In genomic region chr5:73648490-73648889, GRCh38 we compare ENCODE assay signal across 15 cellular contexts. TPM values are rescaled to one million over a fixed set of nuclear protein-coding genes. Genes with fewer than 3 reads are reported as not detected.
A peak's percentile ranks its signal among the peaks of the same experiment; 100 is the strongest.
DNase-seq lines count a peak whose midpoint lies in the region; FAIRE-seq and TF ChIP-seq lines count a peak whose summit lies in the region.
"Had no signal": no experiment of that assay in that cellular context is flagged by ENCODE, and none has a peak within 500 bp of the region (broad histone marks: within the 10 kb centered on the region; RNA-seq: fewer than 3 reads in every experiment).

No MANE protein-coding gene starts in this region.

- POLR2A ChIA-PET in PC-9 (lab: Charles Lee; ENCODE audit: unreplicated experiment), result no interaction called here

- no peak for DNase-seq in PC-9
- DNase-seq in bronchial epithelial cell (ENCODE audit: low read depth), result peak; percentile 46
- no peak for DNase-seq in keratinocyte (ENCODE audit: low read depth, low spot score)
- no peak for DNase-seq in NCI-H187 (lab: John Stamatoyannopoulos, UW)
- no peak for DNase-seq in iPS-NIHi11 (ENCODE audit: low spot score)
- DNase-seq in H7, result no peak
- DNase-seq in GM03348 (ENCODE audit: low spot score), result no peak
- DNase-seq: CD8-positive, alpha-beta T cell; COR-L47; GF-D8; HCEC 1CT; HFFc6 had no signal

- H4K20me1 ChIP-seq in PC-9 (ENCODE audit: insufficient read depth) (no peaks in the 10 kb centered on the region), keratinocyte (ENCODE audit: control insufficient read depth, extremely low read depth, insufficient read depth, low read length) (no peaks in the 10 kb centered on the region)

- H3K36me3 ChIP-seq in PC-9 (ENCODE audit: low read depth) (peaks cover 20% of the 10 kb centered on the region; the same call in 1 of the 2 replicates), bronchial epithelial cell (ENCODE audit: control insufficient read depth, insufficient read depth, low read length) (no peaks in the 10 kb centered on the region), keratinocyte (ENCODE audit: control insufficient read depth in 2 of 2, extremely low read depth in 1 of 2, insufficient read depth in 2 of 2, low read length in 2 of 2) (peaks cover 0 to 6% of the 10 kb centered on the region in 2 experiments), H7 (replicated peaks; ENCODE audit: control insufficient read depth, insufficient read depth, low read length) (no peaks in the 10 kb centered on the region)

- peaks cover 98% of the 10 kb centered on the region for H3K79me2 ChIP-seq in PC-9 (ENCODE audit: low read depth)
- H3K79me2 ChIP-seq in keratinocyte (ENCODE audit: control insufficient read depth, insufficient read depth, low read length), result peaks cover 94% of the 10 kb centered on the region

- H2AFZ ChIP-seq in PC-9, result no peak overlapping the region
- H2AFZ ChIP-seq in keratinocyte (ENCODE audit: control insufficient read depth, low read length), result no peak overlapping the region

- H3K4me1 ChIP-seq in PC-9 (replicated peaks; ENCODE audit: insufficient read depth), result peaks cover 57% of the 10 kb centered on the region
- H3K4me1 ChIP-seq in keratinocyte (ENCODE audit: control insufficient read depth, extremely low read depth, insufficient read depth, low read length), result peaks cover 72% of the 10 kb centered on the region

- no peaks in the 10 kb centered on the region for H3K27me3 ChIP-seq in PC-9 (ENCODE audit: insufficient read depth, low read depth)
- H3K27me3 ChIP-seq in bronchial epithelial cell (ENCODE audit: control insufficient read depth, insufficient read depth, low read length), result no peaks in the 10 kb centered on the region
- H3K27me3 ChIP-seq in keratinocyte (ENCODE audit: control insufficient read depth, extremely low read depth, insufficient read depth, low read length), result no peaks in the 10 kb centered on the region
- H3K27me3 ChIP-seq in H7 (ENCODE audit: control insufficient read depth, insufficient read depth, low read length), result no peaks in the 10 kb centered on the region

- H3K4me2 ChIP-seq in PC-9 (0 out of 2 replicates have a peak overlapping the region, but pooled peaks have one; percentile 7), keratinocyte (ENCODE audit: control insufficient read depth, extremely low read depth, insufficient read depth, low read depth, low read length) (peak overlapping the region; percentile 63)

- peaks cover 21% of the 10 kb centered on the region; the same call in 1 of the 2 replicates for H3F3A ChIP-seq in PC-9 (ENCODE audit: insufficient read depth, low read depth)

- FAIRE-seq in bronchial epithelial cell (lab: Jason Lieb, UNC), result no peak
- no peak for FAIRE-seq in keratinocyte (lab: Jason Lieb, UNC)
- FAIRE-seq: H1 had no signal

- H3K9me3 ChIP-seq in PC-9 (ENCODE audit: insufficient read depth, low read depth) (no peaks in the 10 kb centered on the region; the same call in 1 of the 2 replicates), keratinocyte (ENCODE audit: control insufficient read depth, low read depth, low read length) (no peaks in the 10 kb centered on the region)

- no peaks in the 10 kb centered on the region for H3K9me1 ChIP-seq in keratinocyte (ENCODE audit: control insufficient read depth, extremely low read depth, insufficient read depth, low read length)

- CTCF ChIA-PET in PC-9 (lab: Charles Lee), result no interaction called here

- H3K9me2 ChIP-seq in PC-9 (ENCODE audit: insufficient read depth), result no peaks in the 10 kb centered on the region

- no TSS peak for BruUV-seq in PC-9 (replicated peaks; lab: Mats Ljungman, UMichigan)

- no peak overlapping the region for H3K4me3 ChIP-seq in PC-9
- H3K4me3 ChIP-seq in bronchial epithelial cell (ENCODE audit: low read depth, low read length), result no peak overlapping the region
- H3K4me3 ChIP-seq in keratinocyte (ENCODE audit: control insufficient read depth in 2 of 3, extremely low read depth in 1 of 3, insufficient read depth in 2 of 3, low read depth in 1 of 3, low read length in 3 of 3), result no peak overlapping the region
- H3K4me3 ChIP-seq in H7 (ENCODE audit: insufficient read depth, low read depth, low read length), result no peak overlapping the region

- dilution Hi-C loops in keratinocyte (cut with MboI; ENCODE audit: extremely low pct_ligation_motif_present, low sequenced_read_pairs), result no loop called here

- peak overlapping the region; percentile 46 for H3K9ac ChIP-seq in keratinocyte (ENCODE audit: control insufficient read depth, extremely low read depth, insufficient read depth, low read length)

- H3K27ac ChIP-seq in PC-9, result peak overlapping the region; percentile 25; the same call in 1 of the 2 replicates
- H3K27ac ChIP-seq in keratinocyte (ENCODE audit: control insufficient read depth, insufficient read depth, low read length), result peak overlapping the region; percentile 87
- H3K27ac ChIP-seq: HL-60 had no signal

- TF ChIP-seq CTCF in PC-9 (conservative IDR thresholded peaks at IDR 0.05) (no peak), bronchial epithelial cell (IDR thresholded peaks at IDR 0.05; ENCODE audit: insufficient read depth, low read length, severe bottlenecking) (no peak), keratinocyte (optimal IDR thresholded peaks at IDR 0.05 in 1 of 3, IDR thresholded peaks at IDR 0.05 in 1 of 3, conservative IDR thresholded peaks at IDR 0.05 in 1 of 3; ENCODE audit: extremely low read depth in 1 of 3, insufficient read depth in 2 of 3, low read length in 3 of 3) (no peak)

- intact Hi-C loops in PC-9 (cut with micrococcal nuclease; ENCODE audit: unreplicated experiment), result no loop called here

RNA-seq across cellular contexts. Expression of gene ARHGEF28, which starts 22.5 kb away (rescaled TPM):
- 62.5 and 77.5 TPM in 2 replicates for total RNA-seq in PC-9 (2021)
- total RNA-seq in bronchial epithelial cell, result 37.4 and 44.7 TPM in 2 replicates
- polyA plus RNA-seq in keratinocyte, result 17.7 to 31.6 TPM (median 24.2 TPM) in 3 replicates
- 94.4 TPM for polyA plus RNA-seq in keratinocyte (2011; ENCODE audit: low read depth)
- polyA plus RNA-seq in keratinocyte (2011; cell fraction: cytosol; rRNA removed), result 20.0 and 27.5 TPM in 2 replicates
- polyA plus RNA-seq in keratinocyte (2011; cell fraction: nucleus; rRNA removed), result 67.9 and 74.3 TPM in 2 replicates
- 24.0 and 42.0 TPM in 2 replicates for polyA plus RNA-seq in keratinocyte (2012; ENCODE audit: low replicate concordance)
- polyA minus RNA-seq in keratinocyte, result 71.2 to 134 TPM (median 94.2 TPM) in 3 replicates
- 43.9 TPM for polyA minus RNA-seq in keratinocyte (2011; cell fraction: cytosol; rRNA and poly(A)+ RNA removed)
- 187 and 303 TPM in 2 replicates for polyA minus RNA-seq in keratinocyte (2011; cell fraction: nucleus; rRNA and poly(A)+ RNA removed)
- total RNA-seq in H7 (2014; rRNA removed; shearing (Covaris generic)), result 0.41 and 0.42 TPM in 2 replicates
- total RNA-seq: CD8-positive, alpha-beta T cell had no signal
- polyA plus RNA-seq: CD14-positive monocyte had no signal

Comparison
In these comparisons a context has a peak if more than half of its experiments do, and no peak if none do; other contexts are left out.
1. RNA of gene ARHGEF28, which starts 22.5 kb away (total RNA-seq): 62.5 to 77.5 TPM in PC-9 and 37.4 to 44.7 TPM in bronchial epithelial cell; 0.41 to 0.42 TPM in H7; every median in the first group is over 10 times any median in the second.